ENCODE assay signal across 8 cellular contexts in the genomic region with DNA sequence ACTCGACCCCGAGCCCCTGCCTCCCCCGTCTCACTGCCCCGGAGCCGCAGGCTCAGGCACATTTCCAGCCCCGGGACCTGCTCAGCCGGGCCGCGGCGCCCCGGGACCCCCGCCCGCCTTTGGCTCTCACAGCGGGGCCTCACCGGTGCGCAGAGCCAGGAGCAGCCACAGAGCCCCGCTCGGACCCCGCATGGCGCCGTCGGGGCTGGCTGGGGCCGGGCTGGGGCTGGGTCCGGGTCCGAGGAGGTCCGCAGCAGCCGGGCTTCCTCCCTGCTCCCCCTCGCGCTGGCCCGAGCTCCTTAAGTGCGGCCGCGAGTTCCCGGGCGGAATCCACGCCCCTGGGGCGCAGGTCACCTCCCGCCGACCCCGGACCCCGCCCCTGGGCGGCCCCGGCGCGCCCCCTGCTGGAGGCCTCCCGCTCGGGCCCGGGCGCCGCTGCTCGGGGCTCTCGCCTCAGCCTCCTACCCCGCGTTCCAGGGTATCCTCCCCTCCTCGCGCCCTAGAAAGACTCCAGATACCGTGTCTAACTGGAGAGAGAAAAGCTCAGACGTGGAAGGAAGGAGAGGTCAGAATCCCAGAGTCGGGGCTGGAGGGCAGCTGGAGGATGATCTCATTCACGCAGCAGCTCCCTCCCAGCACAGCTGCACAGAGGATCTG. TPM values are rescaled to one million over a fixed set of nuclear protein-coding genes. Genes with fewer than 3 reads are reported as not detected.
A peak's percentile ranks its signal among the peaks of the same experiment; 100 is the strongest.
DNase-seq lines count a peak whose midpoint lies in the region; ATAC-seq, FAIRE-seq and TF ChIP-seq lines count a peak whose summit lies in the region.

TSS of gene MELTF (minus strand) at position 307 of the 657 bp plus-strand sequence. CDS start at position 192, 115 bp downstream.

- no TSS peak for BruUV-seq in HCT116 (replicated peaks; lab: Mats Ljungman, UMichigan)

- no peaks in the 10 kb centered on the region for H4K20me1 ChIP-seq in HCT116 (ENCODE audit: insufficient read depth)

- ATAC-seq in HCT116 (peak; percentile 80), left lobe of liver (peak; percentile 81)

- FAIRE-seq in bronchial epithelial cell (lab: Jason Lieb, UNC): no peak

- H3K36me3 ChIP-seq in HCT116 (ENCODE audit: control insufficient read depth in 1 of 2, insufficient read depth in 2 of 2, low read length in 2 of 2): peaks cover 2 to 7% of the 10 kb centered on the region in 2 experiments; a peak in 3 of 4 replicates
- no peaks in the 10 kb centered on the region for H3K36me3 ChIP-seq in bronchial epithelial cell (ENCODE audit: control insufficient read depth, insufficient read depth, low read length)

- H3K4me3 ChIP-seq in HCT116 (replicated peaks in 1 of 2; ENCODE audit: low read depth in 1 of 2, low read length in 2 of 2) (peak within 1 kb of the TSS; percentile 78 to 88), bronchial epithelial cell (ENCODE audit: low read depth, low read length) (peak within 1 kb of the TSS; percentile 43)

- POLR2A ChIA-PET in HCT116 (lab: Charles Lee): interaction anchor here (1.3 to 1.6 kb wide), 2 partner anchors 25 to 501 kb away, joined by 3 to 5 read pairs; no protein-coding TSS in a partner anchor

- no peak within 1 kb of the TSS for H2AFZ ChIP-seq in HCT116 (ENCODE audit: low read depth, low read length, poor library complexity, severe bottlenecking)

- no peaks in the 10 kb centered on the region for H3K9me3 ChIP-seq in HCT116 (ENCODE audit: control insufficient read depth in 1 of 2, insufficient read depth in 1 of 2, low read depth in 1 of 2, low read length in 2 of 2)

- no peaks in the 10 kb centered on the region for H3K9me2 ChIP-seq in HCT116 (ENCODE audit: insufficient read depth)

- TF ChIP-seq CTCF in GM12872 (IDR thresholded peaks at IDR 0.05; ENCODE audit: insufficient read depth, low read depth, low read length) (peak; percentile 74), HCT116 (IDR thresholded peaks at IDR 0.05 in 2 of 3, conservative IDR thresholded peaks at IDR 0.05 in 1 of 3; ENCODE audit: borderline replicate concordance in 1 of 3, insufficient read depth in 1 of 3, low read depth in 2 of 3, low read length in 2 of 3) (peak in 2 of 3 experiments; percentile 65 to 82; a peak in 4 of 6 replicates), VCaP (conservative IDR thresholded peaks at IDR 0.05) (peak; percentile 93), bronchial epithelial cell (IDR thresholded peaks at IDR 0.05; ENCODE audit: insufficient read depth, low read length, severe bottlenecking) (peak; percentile 60)

- intact Hi-C loops in HCT116 (cut with micrococcal nuclease): loop anchor here (2.0 kb wide), 1 partner anchor 25 kb away; no protein-coding TSS in a partner anchor

- H3K27ac ChIP-seq in HCT116 (ENCODE audit: low read depth, low read length): peak within 1 kb of the TSS; percentile 90
- H3K27ac ChIP-seq in VCaP: peak within 1 kb of the TSS; percentile 43; the same call in 1 of the 2 replicates

- H3K79me2 ChIP-seq in HCT116 (ENCODE audit: insufficient read depth, low read length): peaks cover 26% of the 10 kb centered on the region

- peaks cover 25 to 40% of the 10 kb centered on the region in 2 experiments for H3K4me1 ChIP-seq in HCT116 (ENCODE audit: control insufficient read depth in 1 of 2, insufficient read depth in 2 of 2, low read length in 2 of 2)

- CTCF ChIA-PET in HCT116 (lab: Charles Lee): interaction anchor here (0.7 to 2.2 kb wide), 5 partner anchors 9 to 20 kb away, joined by 3 to 9 read pairs (median 8); no protein-coding TSS in a partner anchor

- no peak for DNase-seq in HCT116 (ENCODE audit: low read depth, low spot score)
- peak; percentile 64 for DNase-seq in MV-4-11 (lab: John Stamatoyannopoulos, UW)
- peak; percentile 22 for DNase-seq in bronchial epithelial cell (ENCODE audit: low read depth)
- DNase-seq in left lobe of liver (ENCODE audit: low spot score): peak; percentile 51
- peak; percentile 24 to 68 (median 51) for DNase-seq in stimulated activated CD4-positive, alpha-beta T cell treated with anti-CD3 and anti-CD28 coated beads, TNF-alpha, amount 100 ng/mL, for 1 hour (ENCODE audit: low read depth in 3 of 3, low spot score in 1 of 3)
- no peak for DNase-seq in putamen (ENCODE audit: low spot score)

- peak within 1 kb of the TSS; percentile 99 for H3K9ac ChIP-seq in HCT116 (ENCODE audit: low read length)

- RAD21 ChIA-PET in HCT116 (lab: Charles Lee; ENCODE audit: low non-redundant PET in 1 of 2, low total read pairs in 2 of 2, uncharacterized antibody in 2 of 2, unreplicated experiment in 2 of 2): no interaction called here

- TF ChIP-seq POLR2A in HCT116 (IDR thresholded peaks at IDR 0.05; ENCODE audit: borderline replicate concordance, extremely low read depth, insufficient read depth, insufficient read length): no peak

- H3K27me3 ChIP-seq in HCT116 (ENCODE audit: insufficient read depth, low read length) (no peaks in the 10 kb centered on the region), bronchial epithelial cell (ENCODE audit: control insufficient read depth, insufficient read depth, low read length) (no peaks in the 10 kb centered on the region)

- H3K4me2 ChIP-seq in HCT116 (ENCODE audit: low read length): peak within 1 kb of the TSS; percentile 97

- no peak for TF ChIP-seq RAD21 in HCT116 (IDR thresholded peaks at IDR 0.05; ENCODE audit: low read depth)

TF ChIP-seq in HCT116, 20 proteins besides CTCF, POLR2A, EP300 and RAD21:
- TF ChIP-seq CBX3 (IDR thresholded peaks at IDR 0.05; ENCODE audit: low read depth) (no peak), POLR2AphosphoS5 (IDR thresholded peaks at IDR 0.05; ENCODE audit: low read depth, low read length) (peak; percentile 81), YY1 (IDR thresholded peaks at IDR 0.05; ENCODE audit: extremely low read depth, insufficient replicate concordance, low read depth, low read length) (peak; percentile 56), ZFX (IDR thresholded peaks at IDR 0.05) (peak; percentile 32), SRF (IDR thresholded peaks at IDR 0.05; ENCODE audit: low read depth) (no peak)

RNA-seq across cellular contexts. Expression of gene MELTF, which starts in this region (rescaled TPM):
- total RNA-seq in HCT116 (2021; ENCODE audit: unreplicated experiment) (47.6 TPM), bronchial epithelial cell (2.1 and 4.6 TPM in 2 replicates), left lobe of liver (0.70 TPM)
- polyA plus RNA-seq in HCT116 (2012): 33.9 and 37.7 TPM in 2 replicates

Comparison
In these comparisons a context has a peak if more than half of its experiments do, and no peak if none do; other contexts are left out.
1. Peak in DNase-seq and ATAC-seq in left lobe of liver; RNA of the gene not detected or under 1 TPM.
2. DNase-seq: peak in MV-4-11 (single experiment), bronchial epithelial cell (single experiment) and stimulated activated CD4-positive, alpha-beta T cell treated with anti-CD3 and anti-CD28 coated beads, TNF-alpha, amount 100 ng/mL, for 1 hour (3 of 3); none in HCT116 (single experiment) and putamen (single experiment).
3. Peak in every context shown above with its lines, with median percentiles within 50 percentile points of each other: CTCF ChIP-seq.